ENCODE assay signal across 8 cellular contexts in genomic region chr3:38139191-38139590, GRCh38. TPM values are rescaled to one million over a fixed set of nuclear protein-coding genes. Genes with fewer than 3 reads are reported as not detected.
DNase-seq lines count a peak whose midpoint lies in the region; TF ChIP-seq lines count a peak whose summit lies in the region.

No MANE protein-coding gene starts in this region.

- H3K4me3 Mint-ChIP-seq in T-helper 2 cell treated with Interferon-gamma antibody and Interleukin-4, amounts not matched to agents 5 μg/mL and 100 μg/mL, for 36 hours = peak overlapping the region; percentile 91
- H3K4me3 Mint-ChIP-seq in glutamatergic neuron (ENCODE audit: unreplicated experiment) = peak overlapping the region; percentile 93

- H3K27ac Mint-ChIP-seq in T-helper 2 cell treated with Interferon-gamma antibody and Interleukin-4, amounts not matched to agents 5 μg/mL and 100 μg/mL, for 36 hours = peak overlapping the region; percentile 97
- H3K27ac Mint-ChIP-seq in glutamatergic neuron (ENCODE audit: unreplicated experiment) = peak overlapping the region; percentile 94

- no peak for TF ChIP-seq CTCF in glutamatergic neuron (IDR thresholded peaks at IDR 0.05; ENCODE audit: partially characterized antibody, unreplicated experiment)
- TF ChIP-seq CTCF in GM13976 (IDR thresholded peaks at IDR 0.05; ENCODE audit: borderline replicate concordance, control extremely low read depth, extremely low read depth, insufficient read depth, missing control alignments) = no peak

- H3K4me1 ChIP-seq in skeletal muscle tissue (ENCODE audit: control insufficient read depth in 3 of 3, insufficient read depth in 3 of 3, low read length in 3 of 3) = peaks cover 27 to 37% (median 29%) of the 10 kb centered on the region in 3 donors

- in situ Hi-C loops in GM13976 (cut with MboI; ENCODE audit: low sequenced_read_pairs, unreplicated experiment) = loop anchor here (25.0 kb wide), 1 partner anchor 348 kb away; the partner anchor contains the start of gene EXOG

- TF ChIP-seq POLR2A in erythroblast (IDR thresholded peaks at IDR 0.05; ENCODE audit: low read length) = no peak

- H3K27me3 ChIP-seq in H7 (ENCODE audit: control insufficient read depth, insufficient read depth, low read length) (peaks cover 5% of the 10 kb centered on the region; the same call in 1 of the 2 replicates), skeletal muscle tissue (ENCODE audit: control insufficient read depth in 3 of 3, insufficient read depth in 3 of 3, low read length in 3 of 3) (peaks cover 0 to 5% (median 0%) of the 10 kb centered on the region in 3 donors)

- DNase-seq in H7 = no peak
- DNase-seq in T-helper 2 cell treated with Interferon-gamma antibody and Interleukin-4, amounts not matched to agents 5 μg/mL and 100 μg/mL, for 36 hours (ENCODE audit: low spot score) = no peak
- DNase-seq in glutamatergic neuron = no peak
- DNase-seq in LoVo (ENCODE audit: low spot score) = no peak
- no peak for DNase-seq in activated CD4-positive, CD25-positive, alpha-beta regulatory T cell treated with anti-CD3 and anti-CD28 coated beads, Interleukin-2, amount 50 U/mL, for 72 hours
- no peak for DNase-seq in erythroblast (lab: John Stamatoyannopoulos, UW)
- no peak for DNase-seq in GM13976 (ENCODE audit: low spot score)

- peaks cover 43% of the 10 kb centered on the region for H3K4me1 Mint-ChIP-seq in T-helper 2 cell treated with Interferon-gamma antibody and Interleukin-4, amounts not matched to agents 5 μg/mL and 100 μg/mL, for 36 hours (ENCODE audit: low read depth)
- peaks cover 15% of the 10 kb centered on the region for H3K4me1 Mint-ChIP-seq in glutamatergic neuron (ENCODE audit: low read depth, unreplicated experiment)

- no peak overlapping the region for H3K27ac ChIP-seq in skeletal muscle tissue (ENCODE audit: low read depth, low read length)

- H3K9me3 Mint-ChIP-seq in T-helper 2 cell treated with Interferon-gamma antibody and Interleukin-4, amounts not matched to agents 5 μg/mL and 100 μg/mL, for 36 hours = no peaks in the 10 kb centered on the region
- peaks cover 19% of the 10 kb centered on the region for H3K9me3 Mint-ChIP-seq in glutamatergic neuron (ENCODE audit: unreplicated experiment)

- no peaks in the 10 kb centered on the region for H3K9me3 ChIP-seq in skeletal muscle tissue (ENCODE audit: control insufficient read depth in 3 of 3, low read length in 3 of 3)

- H3K4me3 ChIP-seq in H7 (ENCODE audit: insufficient read depth, low read depth, low read length) (peak overlapping the region; percentile 83), skeletal muscle tissue (ENCODE audit: low read length in 3 of 3) (peak overlapping the region; percentile 92 to 96 (median 93))

- H3K36me3 ChIP-seq in H7 (replicated peaks; ENCODE audit: control insufficient read depth, insufficient read depth, low read length) = peaks cover 13% of the 10 kb centered on the region
- peaks cover 9 to 20% (median 17%) of the 10 kb centered on the region in 3 donors for H3K36me3 ChIP-seq in skeletal muscle tissue (ENCODE audit: control insufficient read depth in 3 of 3, insufficient read depth in 3 of 3, low read length in 3 of 3)

- H3K9ac ChIP-seq in skeletal muscle tissue (ENCODE audit: low read depth in 1 of 3, low read length in 3 of 3) = peak overlapping the region; percentile 79 to 89 (median 81)

- no peaks in the 10 kb centered on the region for H3K27me3 Mint-ChIP-seq in T-helper 2 cell treated with Interferon-gamma antibody and Interleukin-4, amounts not matched to agents 5 μg/mL and 100 μg/mL, for 36 hours (ENCODE audit: low read depth)
- peaks cover 18% of the 10 kb centered on the region for H3K27me3 Mint-ChIP-seq in glutamatergic neuron (ENCODE audit: unreplicated experiment)

- peaks cover 41% of the 10 kb centered on the region for H3K36me3 Mint-ChIP-seq in T-helper 2 cell treated with Interferon-gamma antibody and Interleukin-4, amounts not matched to agents 5 μg/mL and 100 μg/mL, for 36 hours (ENCODE audit: low read depth)
- H3K36me3 Mint-ChIP-seq in glutamatergic neuron (ENCODE audit: unreplicated experiment) = no peaks in the 10 kb centered on the region

RNA-seq across cellular contexts. Expression of gene MYD88, which starts 0.7 kb away (rescaled TPM):
- 1.8 and 3.4 TPM in 2 replicates for total RNA-seq in H7 (2014; rRNA removed; shearing (Covaris generic))
- total RNA-seq in glutamatergic neuron (ENCODE audit: unreplicated experiment) (58.0 TPM), skeletal muscle tissue (5.2 TPM)

RNA-seq across cellular contexts. Expression of gene ACAA1, which starts 2.3 kb away (rescaled TPM):
- 12.8 and 15.7 TPM in 2 replicates for total RNA-seq in H7 (2014; rRNA removed; shearing (Covaris generic))
- total RNA-seq in glutamatergic neuron (ENCODE audit: unreplicated experiment) (89.8 TPM), skeletal muscle tissue (21.9 TPM)

RNA-seq across cellular contexts. Expression of gene OXSR1, which starts 26.1 kb away (rescaled TPM):
- total RNA-seq in H7 (2014; rRNA removed; shearing (Covaris generic)) = 25.5 and 30.9 TPM in 2 replicates
- 80.7 TPM for total RNA-seq in glutamatergic neuron (ENCODE audit: unreplicated experiment)
- 20.9 TPM for total RNA-seq in skeletal muscle tissue
